Comparison of ENCODE assay signal across 18 cellular contexts in the genomic region with DNA sequence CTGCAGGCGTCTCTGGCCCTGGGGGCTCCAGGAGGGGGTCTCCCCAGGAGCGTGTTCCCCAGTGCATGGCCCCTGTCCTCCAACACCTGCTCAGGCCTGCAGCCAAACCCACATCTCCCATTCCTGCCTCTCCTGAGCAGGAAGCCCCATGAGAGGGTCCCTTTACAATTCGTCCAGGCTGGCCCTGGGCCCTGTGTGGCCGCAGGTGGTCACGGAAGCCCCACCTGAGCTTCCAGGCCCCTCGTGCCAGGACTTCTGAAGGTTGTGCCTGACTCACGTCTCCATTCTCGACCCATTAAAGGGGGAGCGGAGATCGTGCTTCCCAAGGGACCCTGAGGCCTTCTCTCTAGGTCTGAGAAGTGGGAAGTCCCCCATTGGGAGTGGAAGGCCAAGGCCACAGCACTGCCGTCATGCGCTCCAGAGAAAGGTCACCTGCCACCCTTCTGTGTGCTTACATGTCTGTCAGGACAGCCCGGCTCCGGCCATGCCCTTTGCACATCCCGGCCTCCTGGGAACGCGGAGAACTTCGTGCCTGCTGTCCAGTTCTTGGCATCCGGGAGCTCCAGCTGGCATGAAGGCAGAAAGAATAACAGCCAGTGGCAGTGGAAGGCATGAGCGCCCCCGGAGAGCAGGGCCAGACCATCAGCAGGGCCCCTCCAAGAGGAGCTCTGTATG.
A peak's percentile ranks its signal among the peaks of the same experiment; 100 is the strongest.
DNase-seq lines count a peak whose midpoint lies in the region; ATAC-seq and TF ChIP-seq lines count a peak whose summit lies in the region.
"Had no signal": no experiment of that assay in that cellular context is flagged by ENCODE, and none has a peak within 500 bp of the region (broad histone marks: within the 10 kb centered on the region; RNA-seq: fewer than 3 reads in every experiment).

No MANE protein-coding gene starts in this region.

- H3K27me3 ChIP-seq in neural progenitor cell (peaks cover 13% of the 10 kb centered on the region), spleen (replicated peaks in 1 of 7) (peaks cover 0 to 22% (median 0%) of the 10 kb centered on the region in 7 donors)
- H3K27me3 ChIP-seq: BLaER1 had no signal

- no peaks in the 10 kb centered on the region for H3K9me3 ChIP-seq in neural progenitor cell (ENCODE audit: low read depth)
- H3K9me3 ChIP-seq in spleen, result no peaks in the 10 kb centered on the region
- H3K9me3 ChIP-seq: BLaER1 had no signal

- H3K27me3 Mint-ChIP-seq in activated T-cell treated with anti-CD3 and anti-CD28 coated beads, Interleukin-2, amount 50 U/mL, for 4 hours (ENCODE audit: low read depth), result peaks cover 10% of the 10 kb centered on the region
- H3K27me3 Mint-ChIP-seq in natural killer cell treated with Interleukin-12 subunit alpha and Interleukin-12 subunit beta and Interleukin-15 and Interleukin-18, amount 100 ng/mL, for 72 hours, result peaks cover 6 to 8% of the 10 kb centered on the region in 2 donors
- H3K27me3 Mint-ChIP-seq in natural killer cell (ENCODE audit: low read depth in 2 of 2) (peaks cover 0 to 3% of the 10 kb centered on the region in 2 donors), neural progenitor cell (ENCODE audit: insufficient read depth, low read depth) (peaks cover 11% of the 10 kb centered on the region)

- H2AFZ ChIP-seq in neural progenitor cell (replicated peaks), result no peak overlapping the region
- H2AFZ ChIP-seq: GM23338 had no signal

- no peaks in the 10 kb centered on the region for H3K4me1 Mint-ChIP-seq in activated T-cell treated with anti-CD3 and anti-CD28 coated beads, Interleukin-2, amount 50 U/mL, for 4 hours (ENCODE audit: low read depth)
- H3K4me1 Mint-ChIP-seq in natural killer cell treated with Interleukin-12 subunit alpha and Interleukin-12 subunit beta and Interleukin-15 and Interleukin-18, amount 100 ng/mL, for 72 hours (ENCODE audit: low read depth in 2 of 2), result no peaks in the 10 kb centered on the region
- H3K4me1 Mint-ChIP-seq in natural killer cell (no peaks in the 10 kb centered on the region), neural progenitor cell (peaks cover 22% of the 10 kb centered on the region)
- H3K4me1 Mint-ChIP-seq: CD14-positive monocyte; CD4-positive, alpha-beta memory T cell; GM23338 had no signal

- H3K79me2 ChIP-seq in neural progenitor cell (ENCODE audit: low read depth), result no peaks in the 10 kb centered on the region

- no peaks in the 10 kb centered on the region for H3K36me3 Mint-ChIP-seq in activated T-cell treated with anti-CD3 and anti-CD28 coated beads, Interleukin-2, amount 50 U/mL, for 4 hours (ENCODE audit: insufficient read depth)
- no peaks in the 10 kb centered on the region for H3K36me3 Mint-ChIP-seq in natural killer cell treated with Interleukin-12 subunit alpha and Interleukin-12 subunit beta and Interleukin-15 and Interleukin-18, amount 100 ng/mL, for 72 hours
- H3K36me3 Mint-ChIP-seq in natural killer cell (no peaks in the 10 kb centered on the region), neural progenitor cell (no peaks in the 10 kb centered on the region)
- H3K36me3 Mint-ChIP-seq: CD14-positive monocyte; CD4-positive, alpha-beta memory T cell had no signal

- H3K4me3 Mint-ChIP-seq in activated T-cell treated with anti-CD3 and anti-CD28 coated beads, Interleukin-2, amount 50 U/mL, for 4 hours, result no peak overlapping the region
- H3K4me3 Mint-ChIP-seq in natural killer cell treated with Interleukin-12 subunit alpha and Interleukin-12 subunit beta and Interleukin-15 and Interleukin-18, amount 100 ng/mL, for 72 hours, result no peak overlapping the region
- H3K4me3 Mint-ChIP-seq in natural killer cell (no peak overlapping the region), neural progenitor cell (no peak overlapping the region)
- H3K4me3 Mint-ChIP-seq: CD14-positive monocyte; CD4-positive, alpha-beta memory T cell; GM23338; HFFc6 had no signal

- H3K27ac Mint-ChIP-seq in natural killer cell treated with Interleukin-12 subunit alpha and Interleukin-12 subunit beta and Interleukin-15 and Interleukin-18, amount 100 ng/mL, for 72 hours, result no peak overlapping the region
- H3K27ac Mint-ChIP-seq in natural killer cell (no peak overlapping the region), neural progenitor cell (peak overlapping the region; percentile 63)
- H3K27ac Mint-ChIP-seq: CD14-positive monocyte; CD4-positive, alpha-beta memory T cell; GM23338; HFFc6 had no signal

- no peaks in the 10 kb centered on the region for H4K20me1 ChIP-seq in neural progenitor cell (ENCODE audit: low read depth)
- H4K20me1 ChIP-seq: BLaER1 had no signal

- peak; percentile 6 for DNase-seq in activated T-cell treated with anti-CD3 and anti-CD28 coated beads, Interleukin-2, amount 50 U/mL, for 1 hour
- no peak for DNase-seq in activated T-cell treated with anti-CD3 and anti-CD28 coated beads, Interleukin-2, amount 50 U/mL, for 4 hours
- DNase-seq in natural killer cell treated with Interleukin-12 subunit alpha and Interleukin-12 subunit beta and Interleukin-15 and Interleukin-18, amount 100 ng/mL, for 72 hours (ENCODE audit: low spot score), result peak; percentile 39
- DNase-seq in natural killer cell (no peak), neural progenitor cell (ENCODE audit: low spot score) (no peak), spleen (peak; percentile 66)
- no peak for DNase-seq in stimulated activated CD4-positive, alpha-beta T cell treated with anti-CD3 and anti-CD28 coated beads, Interleukin-4, amount 100 ng/mL, for 4 hours
- DNase-seq: 8988T; CD4-positive, alpha-beta memory T cell; DMS53; DND-41; EL; HFFc6; IMR-90 had no signal

- H3K27ac ChIP-seq in neural progenitor cell (no peak overlapping the region), spleen (no peak overlapping the region)
- H3K27ac ChIP-seq: BLaER1 had no signal

- no peak for TF ChIP-seq POLR2A in spleen (IDR thresholded peaks at IDR 0.05)

- no peaks in the 10 kb centered on the region for H3K9me3 Mint-ChIP-seq in activated T-cell treated with anti-CD3 and anti-CD28 coated beads, Interleukin-2, amount 50 U/mL, for 4 hours
- H3K9me3 Mint-ChIP-seq in natural killer cell treated with Interleukin-12 subunit alpha and Interleukin-12 subunit beta and Interleukin-15 and Interleukin-18, amount 100 ng/mL, for 72 hours, result no peaks in the 10 kb centered on the region
- H3K9me3 Mint-ChIP-seq in natural killer cell, result no peaks in the 10 kb centered on the region
- H3K9me3 Mint-ChIP-seq in neural progenitor cell, result peaks cover 4% of the 10 kb centered on the region
- H3K9me3 Mint-ChIP-seq: CD4-positive, alpha-beta memory T cell had no signal

- intact Hi-C loops in natural killer cell (cut with micrococcal nuclease) (no loop called here), spleen (cut with DNase I; ENCODE audit: low total_unique reads) (no loop called here)

- TF ChIP-seq CTCF in natural killer cell (IDR thresholded peaks at IDR 0.05) (no peak), neural progenitor cell (IDR thresholded peaks at IDR 0.05) (no peak), spleen (IDR thresholded peaks at IDR 0.05 in 8 of 11, conservative IDR thresholded peaks at IDR 0.05 in 3 of 11) (no peak)

- no peak for ATAC-seq in activated T-cell treated with anti-CD3 and anti-CD28 coated beads, Interleukin-2, amount 50 U/mL, for 4 hours
- no peak for ATAC-seq in natural killer cell treated with Interleukin-12 subunit alpha and Interleukin-12 subunit beta and Interleukin-15 and Interleukin-18, amount 100 ng/mL, for 72 hours
- ATAC-seq in natural killer cell (no peak), GM19351 (IDR thresholded peaks at IDR 0.05; ENCODE audit: unreplicated experiment) (no peak)
- ATAC-seq: GM23338 had no signal

- H3K4me1 ChIP-seq in neural progenitor cell (no peaks in the 10 kb centered on the region), spleen (no peaks in the 10 kb centered on the region)
- H3K4me1 ChIP-seq: BLaER1 had no signal

- no peaks in the 10 kb centered on the region for H3F3A ChIP-seq in neural progenitor cell (ENCODE audit: low read depth)

- no peaks in the 10 kb centered on the region for H3K36me3 ChIP-seq in neural progenitor cell
- H3K36me3 ChIP-seq in spleen, result no peaks in the 10 kb centered on the region
- H3K36me3 ChIP-seq: BLaER1 had no signal

- H3K4me2 ChIP-seq in neural progenitor cell, result no peak overlapping the region
- H3K4me2 ChIP-seq: BLaER1, GM23338 had no signal

- WGBS in spleen, 5 donors, result 84 to 91% (median 89%) methylated on average over 17 to 21 of the region's 21 CpGs

- no peak overlapping the region for H3K9ac ChIP-seq in neural progenitor cell
- H3K9ac ChIP-seq: BLaER1 had no signal

- H3K4me3 ChIP-seq in neural progenitor cell (no peak overlapping the region), spleen (no peak overlapping the region)
- H3K4me3 ChIP-seq: BLaER1, GM23338 had no signal

Comparison
In these comparisons a context has a peak if more than half of its experiments do, and no peak if none do; other contexts are left out.
1. DNase-seq: peak in activated T-cell treated with anti-CD3 and anti-CD28 coated beads, Interleukin-2, amount 50 U/mL, for 1 hour (single experiment), natural killer cell treated with Interleukin-12 subunit alpha and Interleukin-12 subunit beta and Interleukin-15 and Interleukin-18, amount 100 ng/mL, for 72 hours (single experiment) and spleen (single experiment); none in activated T-cell treated with anti-CD3 and anti-CD28 coated beads, Interleukin-2, amount 50 U/mL, for 4 hours (single experiment), natural killer cell (single experiment), neural progenitor cell (single experiment) and stimulated activated CD4-positive, alpha-beta T cell treated with anti-CD3 and anti-CD28 coated beads, Interleukin-4, amount 100 ng/mL, for 4 hours (0 of 2).